ENCODE assay signal across 21 cellular contexts in the genomic region with DNA sequence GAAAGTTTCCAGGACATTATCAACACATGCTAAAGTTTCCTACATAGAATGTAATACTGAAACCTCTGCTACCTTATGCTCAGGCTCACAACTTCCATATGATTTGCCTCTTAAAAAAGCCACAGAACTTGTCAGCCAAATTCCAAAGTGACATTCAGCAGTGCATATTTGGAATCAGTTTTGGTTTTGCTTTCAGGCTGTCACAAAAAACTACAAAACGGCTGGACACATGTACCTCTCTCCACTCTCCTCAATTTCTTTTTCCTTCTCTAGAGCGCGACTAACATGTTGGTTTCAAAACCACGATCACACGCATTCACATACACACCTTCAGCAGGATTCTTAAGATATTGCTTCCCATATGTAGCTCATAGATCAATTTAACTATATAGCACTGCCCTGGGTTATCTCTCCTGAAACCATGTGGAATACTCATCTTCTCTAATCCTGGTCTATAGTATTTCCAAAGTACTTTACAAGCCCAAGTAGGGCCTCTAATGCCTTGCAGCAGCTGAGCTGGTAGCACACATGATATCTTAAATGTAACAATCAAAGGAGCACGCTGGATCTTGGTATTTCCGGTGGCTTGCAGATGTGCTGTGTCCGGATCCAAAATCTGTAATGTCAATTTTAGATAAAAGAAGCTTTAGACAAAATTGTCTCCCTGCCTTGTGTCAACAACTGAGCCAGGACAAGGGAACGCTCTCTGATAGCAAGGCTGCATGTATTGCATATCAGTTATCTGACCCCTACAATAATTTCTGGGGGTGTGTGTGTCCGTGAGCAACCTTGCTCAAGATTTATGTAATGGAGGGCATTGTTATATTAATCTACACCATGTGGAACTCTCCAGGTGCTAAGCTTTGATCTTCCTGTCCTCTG.
"Had no signal": no experiment of that assay in that cellular context is flagged by ENCODE, and none has a peak within 500 bp of the region (broad histone marks: within the 10 kb centered on the region; RNA-seq: fewer than 3 reads in every experiment).

No MANE protein-coding gene starts in this region.

- H3K4me1 ChIP-seq: colonic mucosa, sigmoid colon, transverse colon had no signal

- H3K4me3 ChIP-seq: colonic mucosa, sigmoid colon, stomach, thoracic aorta, transverse colon had no signal

- DNase-seq: colonic mucosa; dermis blood vessel endothelial cell; effector CD4-positive, alpha-beta T cell; endodermal cell; erythroblast; glutamatergic neuron; islet precursor cell; left ventricle myocardium superior; mesendoderm; naive B cell; nephron progenitor cell; sigmoid colon; small intestine; stimulated activated CD4-positive, alpha-beta T cell treated with anti-CD3 and anti-CD28 coated beads, Interleukin-12 subunit alpha, Interleukin-12 subunit beta, amount 100 ng/mL, for 4 hours; stimulated activated naive CD4-positive, alpha-beta T cell; stomach; substantia nigra; transverse colon had no signal

- H3K36me3 ChIP-seq: colonic mucosa, sigmoid colon, stomach, thoracic aorta, transverse colon had no signal

- ATAC-seq: left ventricle myocardium superior had no signal

- FAIRE-seq: endothelial cell of umbilical vein, frontal cortex, small intestine had no signal

- H3K27me3 ChIP-seq: colonic mucosa, sigmoid colon, stomach, transverse colon had no signal

- H3K9me3 ChIP-seq: colonic mucosa, sigmoid colon, stomach, thoracic aorta, transverse colon had no signal

- H3K27ac ChIP-seq: colonic mucosa, sigmoid colon, stomach, thoracic aorta, transverse colon had no signal
